Comparison of ENCODE assay signal across 13 cellular contexts in the genomic region with DNA sequence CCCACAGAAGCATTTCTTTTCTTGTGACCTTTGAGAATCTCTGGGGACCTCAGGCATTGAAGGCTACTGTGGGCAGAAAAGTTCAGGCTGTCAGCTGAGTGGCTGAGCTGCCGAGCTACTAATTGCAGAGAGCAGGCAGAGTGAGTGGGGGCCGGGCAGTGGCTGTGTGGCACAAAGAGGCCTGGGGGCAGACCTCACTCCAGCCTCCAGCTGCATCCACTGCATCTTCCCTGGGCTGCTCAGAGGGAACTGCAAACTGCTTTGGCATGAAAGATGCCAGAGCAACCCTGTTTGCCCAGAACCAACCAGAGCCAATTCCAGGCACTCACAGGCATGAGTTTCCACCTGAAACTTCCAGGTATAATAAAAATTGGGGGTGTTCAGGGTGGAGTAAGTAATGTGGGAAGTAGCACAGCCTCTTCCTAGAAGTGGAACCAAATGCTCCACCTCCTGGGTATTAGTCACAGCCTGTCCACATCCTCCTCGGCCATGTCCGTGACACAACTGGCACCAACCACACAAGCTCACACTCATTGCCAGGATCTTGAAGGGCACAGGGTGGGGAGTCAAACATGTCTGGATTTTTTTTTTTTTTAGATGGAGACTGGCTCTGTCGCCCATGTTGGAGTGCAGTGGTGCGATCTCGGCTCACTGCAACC.
A peak's percentile ranks its signal among the peaks of the same experiment; 100 is the strongest.
DNase-seq lines count a peak whose midpoint lies in the region; ATAC-seq and TF ChIP-seq lines count a peak whose summit lies in the region.
"Had no signal": no experiment of that assay in that cellular context is flagged by ENCODE, and none has a peak within 500 bp of the region (broad histone marks: within the 10 kb centered on the region; RNA-seq: fewer than 3 reads in every experiment).

No MANE protein-coding gene starts in this region.

- no peaks in the 10 kb centered on the region for H3K4me1 ChIP-seq in RWPE2 (ENCODE audit: insufficient read depth, poor library complexity, severe bottlenecking)
- H3K4me1 ChIP-seq: colonic mucosa, pancreas had no signal

- H3K27me3 Mint-ChIP-seq in osteocyte (ENCODE audit: unreplicated experiment): no peaks in the 10 kb centered on the region
- no peaks in the 10 kb centered on the region; the same call in 1 of the 2 replicates for H3K27me3 Mint-ChIP-seq in WTC11 (ENCODE audit: low read depth)
- no peaks in the 10 kb centered on the region for H3K27me3 Mint-ChIP-seq in natural killer cell (ENCODE audit: low read depth in 2 of 2)
- peaks cover 15% of the 10 kb centered on the region for H3K27me3 Mint-ChIP-seq in endothelial cell (ENCODE audit: unreplicated experiment)

- DNase-seq in ELR (ENCODE audit: low read depth): peak; percentile 77
- DNase-seq in RWPE2 (ENCODE audit: low spot score): no peak
- peak; percentile 58 for DNase-seq in fibroblast of peridontal ligament (ENCODE audit: extremely low read depth)
- DNase-seq in osteocyte (ENCODE audit: extremely low spot score, unreplicated experiment): no peak
- DNase-seq in middle frontal gyrus (ENCODE audit: extremely low spot score, low spot score): no peak
- no peak for DNase-seq in WTC11 (ENCODE audit: low spot score)
- no peak for DNase-seq in natural killer cell
- DNase-seq in endothelial cell (ENCODE audit: low spot score): no peak
- DNase-seq: colonic mucosa; DND-41; NK-92 treated with Interleukin-12 subunit alpha and Interleukin-12 subunit beta, amount 100 ng/mL, for 24 hours; pancreas had no signal

- peak; percentile 74; the same call in 2 of the 3 replicates for ATAC-seq in RWPE2 (ENCODE audit: low read depth)
- no peak for ATAC-seq in WTC11
- ATAC-seq in natural killer cell: no peak

- H3K27ac ChIP-seq in RWPE2 (ENCODE audit: poor library complexity, severe bottlenecking): no peak overlapping the region
- H3K27ac ChIP-seq: colonic mucosa, pancreas, vagina had no signal

- H3K9me3 Mint-ChIP-seq in osteocyte (ENCODE audit: unreplicated experiment): no peaks in the 10 kb centered on the region
- peaks cover 4% of the 10 kb centered on the region; the same call in 1 of the 2 replicates for H3K9me3 Mint-ChIP-seq in WTC11
- no peaks in the 10 kb centered on the region for H3K9me3 Mint-ChIP-seq in natural killer cell
- H3K9me3 Mint-ChIP-seq in endothelial cell (ENCODE audit: unreplicated experiment): no peaks in the 10 kb centered on the region

- H3K4me1 Mint-ChIP-seq in osteocyte (ENCODE audit: unreplicated experiment): peaks cover 11% of the 10 kb centered on the region
- no peaks in the 10 kb centered on the region for H3K4me1 Mint-ChIP-seq in WTC11
- H3K4me1 Mint-ChIP-seq in natural killer cell: no peaks in the 10 kb centered on the region
- peaks cover 7% of the 10 kb centered on the region for H3K4me1 Mint-ChIP-seq in endothelial cell (ENCODE audit: unreplicated experiment)

- no peak overlapping the region for H3K4me3 Mint-ChIP-seq in osteocyte (ENCODE audit: unreplicated experiment)
- H3K4me3 Mint-ChIP-seq in WTC11: no peak overlapping the region
- H3K4me3 Mint-ChIP-seq in natural killer cell: no peak overlapping the region
- H3K4me3 Mint-ChIP-seq in endothelial cell (ENCODE audit: unreplicated experiment): no peak overlapping the region

- H3K27me3 ChIP-seq in RWPE2 (ENCODE audit: insufficient read depth, poor library complexity, severe bottlenecking): no peaks in the 10 kb centered on the region
- H3K27me3 ChIP-seq: colonic mucosa, pancreas, vagina had no signal

- H3K36me3 ChIP-seq in RWPE2 (ENCODE audit: low read depth): no peaks in the 10 kb centered on the region
- H3K36me3 ChIP-seq: colonic mucosa, pancreas, vagina had no signal

- no peaks in the 10 kb centered on the region for H3K36me3 Mint-ChIP-seq in osteocyte (ENCODE audit: unreplicated experiment)
- H3K36me3 Mint-ChIP-seq in WTC11: no peaks in the 10 kb centered on the region
- H3K36me3 Mint-ChIP-seq in natural killer cell: no peaks in the 10 kb centered on the region
- H3K36me3 Mint-ChIP-seq in endothelial cell (ENCODE audit: low read depth, unreplicated experiment): no peaks in the 10 kb centered on the region

- H3K4me3 ChIP-seq in RWPE2 (ENCODE audit: severe bottlenecking): no peak overlapping the region
- H3K4me3 ChIP-seq: colonic mucosa, pancreas, vagina had no signal

- CTCF ChIA-PET in WTC11 (lab: Charles Lee): no interaction called here

- no peaks in the 10 kb centered on the region for H3K9me3 ChIP-seq in RWPE2 (ENCODE audit: severe bottlenecking)
- H3K9me3 ChIP-seq: colonic mucosa, pancreas, vagina had no signal

- H3K27ac Mint-ChIP-seq in osteocyte (ENCODE audit: unreplicated experiment) (peak overlapping the region; percentile 57), WTC11 (no peak overlapping the region), natural killer cell (no peak overlapping the region), endothelial cell (ENCODE audit: unreplicated experiment) (no peak overlapping the region)

- no peak for TF ChIP-seq CTCF in RWPE2 (IDR thresholded peaks at IDR 0.05; ENCODE audit: poor library complexity, severe bottlenecking)
- no peak for TF ChIP-seq CTCF in osteocyte (IDR thresholded peaks at IDR 0.05)
- no peak for TF ChIP-seq CTCF in WTC11 (IDR thresholded peaks at IDR 0.05)
- TF ChIP-seq CTCF in natural killer cell (IDR thresholded peaks at IDR 0.05): no peak
- TF ChIP-seq CTCF in endothelial cell (IDR thresholded peaks at IDR 0.05; ENCODE audit: unreplicated experiment): no peak

- POLR2A ChIA-PET in WTC11 (lab: Charles Lee): no interaction called here

- intact Hi-C loops in natural killer cell (cut with micrococcal nuclease): loop anchor here (5.0 kb wide), 1 partner anchor 51 kb away; no protein-coding TSS in a partner anchor

TF ChIP-seq in WTC11, 78 proteins besides CTCF, POLR2A, EP300 and RAD21:
- TF ChIP-seq, protein P1, sequence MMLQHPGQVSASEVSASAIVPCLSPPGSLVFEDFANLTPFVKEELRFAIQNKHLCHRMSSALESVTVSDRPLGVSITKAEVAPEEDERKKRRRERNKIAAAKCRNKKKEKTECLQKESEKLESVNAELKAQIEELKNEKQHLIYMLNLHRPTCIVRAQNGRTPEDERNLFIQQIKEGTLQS (CRISPR knock-in tag; conservative IDR thresholded peaks at IDR 0.05): no peak
- TF ChIP-seq, protein P2, sequence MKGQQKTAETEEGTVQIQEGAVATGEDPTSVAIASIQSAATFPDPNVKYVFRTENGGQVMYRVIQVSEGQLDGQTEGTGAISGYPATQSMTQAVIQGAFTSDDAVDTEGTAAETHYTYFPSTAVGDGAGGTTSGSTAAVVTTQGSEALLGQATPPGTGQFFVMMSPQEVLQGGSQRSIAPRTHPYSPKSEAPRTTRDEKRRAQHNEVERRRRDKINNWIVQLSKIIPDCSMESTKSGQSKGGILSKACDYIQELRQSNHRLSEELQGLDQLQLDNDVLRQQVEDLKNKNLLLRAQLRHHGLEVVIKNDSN (CRISPR knock-in tag; IDR thresholded peaks at IDR 0.05): no peak
- TF ChIP-seq IRF2 (CRISPR knock-in tag; IDR thresholded peaks at IDR 0.05; ENCODE audit: borderline replicate concordance, low read depth) (no peak), EMX1 (CRISPR knock-in tag; IDR thresholded peaks at IDR 0.05) (no peak), SP1 (CRISPR knock-in tag; conservative IDR thresholded peaks at IDR 0.05) (no peak), GTF2I (CRISPR knock-in tag; conservative IDR thresholded peaks at IDR 0.05) (no peak), CREB1 (CRISPR knock-in tag; IDR thresholded peaks at IDR 0.05) (no peak), ELF4 (CRISPR knock-in tag; IDR thresholded peaks at IDR 0.05; ENCODE audit: low read depth) (no peak), ZBTB21 (CRISPR knock-in tag; IDR thresholded peaks at IDR 0.05; ENCODE audit: borderline replicate concordance) (no peak), MYBL2 (CRISPR knock-in tag; IDR thresholded peaks at IDR 0.05) (no peak), ZNF396 (CRISPR knock-in tag; IDR thresholded peaks at IDR 0.05; ENCODE audit: borderline replicate concordance) (no peak)
- TF ChIP-seq, protein P3, sequence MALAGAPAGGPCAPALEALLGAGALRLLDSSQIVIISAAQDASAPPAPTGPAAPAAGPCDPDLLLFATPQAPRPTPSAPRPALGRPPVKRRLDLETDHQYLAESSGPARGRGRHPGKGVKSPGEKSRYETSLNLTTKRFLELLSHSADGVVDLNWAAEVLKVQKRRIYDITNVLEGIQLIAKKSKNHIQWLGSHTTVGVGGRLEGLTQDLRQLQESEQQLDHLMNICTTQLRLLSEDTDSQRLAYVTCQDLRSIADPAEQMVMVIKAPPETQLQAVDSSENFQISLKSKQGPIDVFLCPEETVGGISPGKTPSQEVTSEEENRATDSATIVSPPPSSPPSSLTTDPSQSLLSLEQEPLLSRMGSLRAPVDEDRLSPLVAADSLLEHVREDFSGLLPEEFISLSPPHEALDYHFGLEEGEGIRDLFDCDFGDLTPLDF (CRISPR knock-in tag; IDR thresholded peaks at IDR 0.05): no peak
- TF ChIP-seq, protein P4, sequence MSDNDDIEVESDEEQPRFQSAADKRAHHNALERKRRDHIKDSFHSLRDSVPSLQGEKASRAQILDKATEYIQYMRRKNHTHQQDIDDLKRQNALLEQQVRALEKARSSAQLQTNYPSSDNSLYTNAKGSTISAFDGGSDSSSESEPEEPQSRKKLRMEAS (CRISPR knock-in tag; IDR thresholded peaks at IDR 0.05): no peak
- TF ChIP-seq, protein P5, sequence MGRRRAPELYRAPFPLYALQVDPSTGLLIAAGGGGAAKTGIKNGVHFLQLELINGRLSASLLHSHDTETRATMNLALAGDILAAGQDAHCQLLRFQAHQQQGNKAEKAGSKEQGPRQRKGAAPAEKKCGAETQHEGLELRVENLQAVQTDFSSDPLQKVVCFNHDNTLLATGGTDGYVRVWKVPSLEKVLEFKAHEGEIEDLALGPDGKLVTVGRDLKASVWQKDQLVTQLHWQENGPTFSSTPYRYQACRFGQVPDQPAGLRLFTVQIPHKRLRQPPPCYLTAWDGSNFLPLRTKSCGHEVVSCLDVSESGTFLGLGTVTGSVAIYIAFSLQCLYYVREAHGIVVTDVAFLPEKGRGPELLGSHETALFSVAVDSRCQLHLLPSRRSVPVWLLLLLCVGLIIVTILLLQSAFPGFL (CRISPR knock-in tag; IDR thresholded peaks at IDR 0.05; ENCODE audit: borderline replicate concordance): no peak
- TF ChIP-seq, protein P6, sequence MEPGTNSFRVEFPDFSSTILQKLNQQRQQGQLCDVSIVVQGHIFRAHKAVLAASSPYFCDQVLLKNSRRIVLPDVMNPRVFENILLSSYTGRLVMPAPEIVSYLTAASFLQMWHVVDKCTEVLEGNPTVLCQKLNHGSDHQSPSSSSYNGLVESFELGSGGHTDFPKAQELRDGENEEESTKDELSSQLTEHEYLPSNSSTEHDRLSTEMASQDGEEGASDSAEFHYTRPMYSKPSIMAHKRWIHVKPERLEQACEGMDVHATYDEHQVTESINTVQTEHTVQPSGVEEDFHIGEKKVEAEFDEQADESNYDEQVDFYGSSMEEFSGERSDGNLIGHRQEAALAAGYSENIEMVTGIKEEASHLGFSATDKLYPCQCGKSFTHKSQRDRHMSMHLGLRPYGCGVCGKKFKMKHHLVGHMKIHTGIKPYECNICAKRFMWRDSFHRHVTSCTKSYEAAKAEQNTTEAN (CRISPR knock-in tag; IDR thresholded peaks at IDR 0.05): no peak

Comparison
In these comparisons a context has a peak if more than half of its experiments do, and no peak if none do; other contexts are left out.
1. DNase-seq: peak in ELR (single experiment) and fibroblast of peridontal ligament (single experiment); none in RWPE2 (single experiment), osteocyte (single experiment), middle frontal gyrus (single experiment), WTC11 (single experiment), natural killer cell (single experiment) and endothelial cell (single experiment).